In genomic region chr11:114182471-114182968, GRCh38 we compare ENCODE assay signal across 11 cellular contexts.
DNase-seq lines count a peak whose midpoint lies in the region; ATAC-seq and TF ChIP-seq lines count a peak whose summit lies in the region.
"Had no signal": no experiment of that assay in that cellular context is flagged by ENCODE, and none has a peak within 500 bp of the region (broad histone marks: within the 10 kb centered on the region; RNA-seq: fewer than 3 reads in every experiment).

No MANE protein-coding gene starts in this region.

- no peak overlapping the region for H3K4ac ChIP-seq in mesendoderm (ENCODE audit: low read depth, low read length)

- H3K36me3 ChIP-seq in gastrocnemius medialis = peaks cover 0 to 34% of the 10 kb centered on the region in 2 donors
- no peaks in the 10 kb centered on the region for H3K36me3 ChIP-seq in mesendoderm (ENCODE audit: control insufficient read depth, insufficient read depth, low read length)
- H3K36me3 ChIP-seq: cardiac muscle cell had no signal

- ATAC-seq in CD4-positive, alpha-beta T cell (ENCODE audit: poor library complexity) = peak; percentile 4
- ATAC-seq in gastrocnemius medialis = no peak

- no peak overlapping the region for H4K8ac ChIP-seq in mesendoderm (ENCODE audit: low read depth, low read length)

- TF ChIP-seq CTCF in CD4-positive, alpha-beta T cell (IDR thresholded peaks at IDR 0.05) = no peak
- TF ChIP-seq CTCF in endothelial cell (IDR thresholded peaks at IDR 0.05; ENCODE audit: unreplicated experiment) = no peak
- no peak for TF ChIP-seq CTCF in gastrocnemius medialis (IDR thresholded peaks at IDR 0.05 in 4 of 5, conservative IDR thresholded peaks at IDR 0.05 in 1 of 5)

- H2AK5ac ChIP-seq in mesendoderm (ENCODE audit: low read length) = no peak overlapping the region

- H3K4me3 ChIP-seq in gastrocnemius medialis (peak overlapping the region in 3 of 4 donors; percentile 52 to 64 (median 62)), mesendoderm (ENCODE audit: low read length) (no peak overlapping the region)
- H3K4me3 ChIP-seq: cardiac muscle cell had no signal

- no peaks in the 10 kb centered on the region for H3K36me3 Mint-ChIP-seq in CD4-positive, alpha-beta T cell (ENCODE audit: low read depth)
- no peaks in the 10 kb centered on the region for H3K36me3 Mint-ChIP-seq in endothelial cell (ENCODE audit: low read depth, unreplicated experiment)

- no peak overlapping the region for H3K18ac ChIP-seq in mesendoderm (ENCODE audit: low read length)

- no peak overlapping the region for H3K9ac ChIP-seq in mesendoderm (ENCODE audit: low read length)

- intact Hi-C loops in CD4-positive, alpha-beta T cell (cut with DNase I, micrococcal nuclease) = loop anchor here in 1 of 2 experiments (2.0 kb wide), 1 partner anchor 22 kb away; no protein-coding TSS in a partner anchor
- intact Hi-C loops in gastrocnemius medialis (cut with DNase I; ENCODE audit: low total_unique reads) = no loop called here

- no peaks in the 10 kb centered on the region for H3K79me2 ChIP-seq in mesendoderm (ENCODE audit: control insufficient read depth, insufficient read depth, low read length)

- in situ Hi-C loops in gastrocnemius medialis (cut with MboI; ENCODE audit: low sequenced_read_pairs in 4 of 4) = loop anchor here in 2 of 4 donors (10.0 kb wide), 2 partner anchors 72 to 118 kb away; no protein-coding TSS in a partner anchor

- no peak overlapping the region for H2BK120ac ChIP-seq in mesendoderm (ENCODE audit: low read depth, low read length)

- H4K5ac ChIP-seq in mesendoderm (ENCODE audit: low read length) = no peak overlapping the region

- peak overlapping the region; percentile 39 for H3K27ac ChIP-seq in CD4-positive, alpha-beta T cell (ENCODE audit: low read depth, low read length)
- H3K27ac ChIP-seq in gastrocnemius medialis = peak overlapping the region; percentile 94 to 99 (median 96)
- H3K27ac ChIP-seq in mesendoderm (ENCODE audit: low read depth, low read length) = no peak overlapping the region
- H3K27ac ChIP-seq: cardiac muscle cell had no signal

- CTCF ChIA-PET in CD4-positive, alpha-beta T cell (lab: Charles Lee) = no interaction called here

- H2BK5ac ChIP-seq in mesendoderm (ENCODE audit: low read length) = no peak overlapping the region

- DNase-seq in CD4-positive, alpha-beta T cell = no peak
- peak; percentile 29 for DNase-seq in SK-N-DZ (ENCODE audit: low spot score)
- DNase-seq in endothelial cell (ENCODE audit: low spot score) = no peak
- no peak for DNase-seq in gastrocnemius medialis
- DNase-seq in inferior parietal cortex (ENCODE audit: extremely low spot score) = no peak
- no peak for DNase-seq in glomerular visceral epithelial cell (ENCODE audit: extremely low spot score)
- DNase-seq in foreskin melanocyte = no peak
- no peak for DNase-seq in mesendoderm
- DNase-seq: Calu3, SHP77 treated with DMSO at 0.1 percent for 48 hours had no signal

- H3K4me1 ChIP-seq in gastrocnemius medialis = peaks cover 86 to 90% of the 10 kb centered on the region in 2 donors
- H3K4me1 ChIP-seq in mesendoderm (ENCODE audit: control insufficient read depth, low read depth, low read length) = no peaks in the 10 kb centered on the region

- H3K4me2 ChIP-seq in mesendoderm (ENCODE audit: low read length) = no peak overlapping the region

- no peak for TF ChIP-seq POLR2A in gastrocnemius medialis (IDR thresholded peaks at IDR 0.05)

- no peak overlapping the region for H2BK15ac ChIP-seq in mesendoderm (replicated peaks; ENCODE audit: low read depth)

- no peaks in the 10 kb centered on the region for H3K9me3 Mint-ChIP-seq in CD4-positive, alpha-beta T cell
- H3K9me3 Mint-ChIP-seq in endothelial cell (ENCODE audit: unreplicated experiment) = no peaks in the 10 kb centered on the region

- no peaks in the 10 kb centered on the region for H3K9me3 ChIP-seq in CD4-positive, alpha-beta T cell (ENCODE audit: control insufficient read depth, low read length)
- H3K9me3 ChIP-seq in gastrocnemius medialis = no peaks in the 10 kb centered on the region

- peaks cover 94% of the 10 kb centered on the region for H3K4me1 Mint-ChIP-seq in CD4-positive, alpha-beta T cell (ENCODE audit: low read depth)
- H3K4me1 Mint-ChIP-seq in endothelial cell (ENCODE audit: unreplicated experiment) = peaks cover 25% of the 10 kb centered on the region

- H3K56ac ChIP-seq in mesendoderm (ENCODE audit: low read length) = no peak overlapping the region

- H3K27me3 ChIP-seq in CD4-positive, alpha-beta T cell (ENCODE audit: control insufficient read depth, insufficient read depth, low read length) = no peaks in the 10 kb centered on the region
- H3K27me3 ChIP-seq in gastrocnemius medialis (no peaks in the 10 kb centered on the region), mesendoderm (ENCODE audit: insufficient read depth, low read length, poor library complexity) (no peaks in the 10 kb centered on the region)
- H3K27me3 ChIP-seq: cardiac muscle cell had no signal

- H3K79me1 ChIP-seq in mesendoderm (ENCODE audit: low read length) = no peaks in the 10 kb centered on the region

- H3K4me3 Mint-ChIP-seq in CD4-positive, alpha-beta T cell = peak overlapping the region; percentile 62
- H3K4me3 Mint-ChIP-seq in endothelial cell (ENCODE audit: unreplicated experiment) = peak overlapping the region; percentile 34

- H3K27me3 Mint-ChIP-seq in CD4-positive, alpha-beta T cell = no peaks in the 10 kb centered on the region
- peaks cover 6% of the 10 kb centered on the region for H3K27me3 Mint-ChIP-seq in endothelial cell (ENCODE audit: unreplicated experiment)

- H3K23ac ChIP-seq in mesendoderm (ENCODE audit: low read length) = no peak overlapping the region

- WGBS in mesendoderm (ENCODE audit: extremely low coverage, insufficient coverage, low lambda C conversion rate) = no CpG with 5 or more reads among the region's 10 CpGs

- POLR2A ChIA-PET in CD4-positive, alpha-beta T cell (lab: Charles Lee) = interaction anchor here (0.8 to 5.7 kb wide), 7 partner anchors 9 to 122 kb away, joined by 5 to 67 read pairs (median 31); no protein-coding TSS in a partner anchor

- H3K27ac Mint-ChIP-seq in CD4-positive, alpha-beta T cell = peak overlapping the region; percentile 91
- no peak overlapping the region for H3K27ac Mint-ChIP-seq in endothelial cell (ENCODE audit: unreplicated experiment)
